Comparison of ENCODE assay signal across 23 cellular contexts in the genomic region with DNA sequence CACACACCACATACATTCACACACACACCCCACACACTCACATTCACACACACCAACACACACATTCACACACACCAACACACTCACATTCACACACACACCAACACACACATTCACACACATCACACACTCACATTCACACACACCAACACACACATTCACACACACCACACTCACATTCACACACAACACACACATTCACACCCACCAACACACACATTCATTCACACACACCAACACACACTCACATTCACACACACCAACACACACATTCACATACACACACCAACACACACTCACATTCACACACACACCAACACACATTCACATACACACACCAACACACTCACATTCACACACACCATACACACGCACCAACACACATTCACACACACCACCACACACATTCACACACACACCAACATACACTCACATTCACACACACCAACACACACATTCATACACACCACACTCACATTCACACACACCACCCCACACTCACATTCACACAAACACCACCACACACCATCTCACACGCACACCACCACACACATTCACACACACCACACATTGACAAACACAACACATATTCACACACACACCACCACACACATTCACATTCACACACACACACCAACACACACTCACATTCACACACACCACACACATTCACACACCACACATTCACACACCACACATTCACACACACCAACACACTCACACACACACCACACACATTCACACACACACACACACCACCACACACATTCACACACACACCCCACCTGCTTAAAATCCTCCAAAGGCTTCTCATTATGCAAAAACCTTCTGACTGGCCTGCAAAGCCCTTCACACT. TPM values are rescaled to one million over a fixed set of nuclear protein-coding genes. Genes with fewer than 3 reads are reported as not detected.
A peak's percentile ranks its signal among the peaks of the same experiment; 100 is the strongest.
DNase-seq lines count a peak whose midpoint lies in the region; ATAC-seq, FAIRE-seq and TF ChIP-seq lines count a peak whose summit lies in the region.
"Had no signal": no experiment of that assay in that cellular context is flagged by ENCODE, and none has a peak within 500 bp of the region (broad histone marks: within the 10 kb centered on the region; RNA-seq: fewer than 3 reads in every experiment).

No MANE protein-coding gene starts in this region.

- TF ChIP-seq POLR2A in H54 (IDR thresholded peaks at IDR 0.05; ENCODE audit: low read depth, low read length) (no peak), K562 (conservative IDR thresholded peaks at IDR 0.05) (no peak)

- H3K36me3 ChIP-seq in K562 (ENCODE audit: control insufficient read depth, insufficient read depth, low read length) (no peaks in the 10 kb centered on the region), trophoblast cell (ENCODE audit: control insufficient read depth in 1 of 2, insufficient read depth in 2 of 2, low read length in 2 of 2) (no peaks in the 10 kb centered on the region)
- H3K36me3 ChIP-seq: BE2C had no signal

- no peak for ATAC-seq in K562
- no peak for ATAC-seq in GM18858 (IDR thresholded peaks at IDR 0.05; ENCODE audit: unreplicated experiment)
- no peak for ATAC-seq in GM21381 (IDR thresholded peaks at IDR 0.05; ENCODE audit: unreplicated experiment)

- no peak overlapping the region for H4K8ac ChIP-seq in trophoblast cell (ENCODE audit: low read depth, low read length)

- POLR2A ChIA-PET in K562 (lab: Yijun Ruan, JAX) = no interaction called here

- WGBS in K562 (ENCODE audit: insufficient coverage, low coverage, missing lambda C conversion rate) = 0% methylated on average over 2 of the region's 2 CpGs
- 100% methylated on average over 2 of the region's 2 CpGs for WGBS in trophoblast cell (ENCODE audit: extremely low coverage, insufficient coverage, insufficient read length)

- no peaks in the 10 kb centered on the region for H3K9me1 ChIP-seq in K562 (ENCODE audit: control insufficient read depth, insufficient read depth, low read length)

- intact Hi-C loops in K562 (cut with micrococcal nuclease) = no loop called here

- H3K4ac ChIP-seq in trophoblast cell (ENCODE audit: low read depth, low read length) = no peak overlapping the region

- H4K91ac ChIP-seq in trophoblast cell (ENCODE audit: low read depth, low read length) = no peak overlapping the region

- no peak for TF ChIP-seq RAD21 in K562 (CRISPR knock-in tag; conservative IDR thresholded peaks at IDR 0.05 in 1 of 2, IDR thresholded peaks at IDR 0.05 in 1 of 2)

- H2AFZ ChIP-seq in K562 (ENCODE audit: low read depth, low read length) = no peak overlapping the region
- no peak overlapping the region for H2AFZ ChIP-seq in trophoblast cell (ENCODE audit: insufficient read depth, low read length, poor library complexity)

- H2BK5ac ChIP-seq in trophoblast cell (ENCODE audit: low read depth, low read length, poor library complexity) = no peak overlapping the region

- H3K4me1 ChIP-seq in K562 (replicated peaks in 1 of 2; ENCODE audit: control insufficient read depth in 2 of 2, insufficient read depth in 2 of 2, low read length in 2 of 2) = no peaks in the 10 kb centered on the region
- peaks cover 7 to 14% of the 10 kb centered on the region in 2 experiments for H3K4me1 ChIP-seq in trophoblast cell (ENCODE audit: control insufficient read depth in 1 of 2, insufficient read depth in 2 of 2, low read length in 2 of 2)
- H3K4me1 ChIP-seq: BE2C, Caco-2 had no signal

- no peak overlapping the region for H3K18ac ChIP-seq in trophoblast cell (ENCODE audit: low read length)

- no peak overlapping the region for H3K4me3 ChIP-seq in K562
- H3K4me3 ChIP-seq in trophoblast cell (ENCODE audit: low read depth, low read length) = peak overlapping the region; percentile 62

- H3K23ac ChIP-seq in trophoblast cell (ENCODE audit: low read length) = peak overlapping the region; percentile 11

- DNase-seq in H54 (ENCODE audit: insufficient read length, low spot score) (no peak), HTR-8/SVneo (ENCODE audit: insufficient read length, low spot score) (no peak), K562 (ENCODE audit: extremely low read depth in 1 of 4, low spot score in 3 of 4) (no peak), trophoblast cell (no peak), CD1c-positive myeloid dendritic cell (ENCODE audit: extremely low spot score) (no peak)
- no peak for DNase-seq in stimulated activated CD4-positive, alpha-beta T cell treated with anti-CD3 and anti-CD28 coated beads, Interleukin-12 subunit alpha, Interleukin-12 subunit beta, amount 100 ng/mL, for 4 hours
- DNase-seq: ACHN; BE2C; C1 segment of cervical spinal cord; Caco-2; CD4-positive, alpha-beta T cell; GOT3; HCEC 1CT; HFFc6 had no signal

- in situ Hi-C loops in K562 (cut with MboI) = no loop called here

- no peak for TF ChIP-seq CTCF in K562 (IDR thresholded peaks at IDR 0.05 in 2 of 3, conservative IDR thresholded peaks at IDR 0.05 in 1 of 3; ENCODE audit: insufficient read depth in 2 of 3, low read depth in 1 of 3, low read length in 3 of 3)

- H2BK12ac ChIP-seq in trophoblast cell (ENCODE audit: low read length) = no peak overlapping the region

- FAIRE-seq in H54 (lab: Jason Lieb, UNC) (peak; percentile 50), HTR-8/SVneo (lab: Jason Lieb, UNC) (peak; percentile 96), K562 (lab: Jason Lieb, UNC) (peak; percentile 72)
- FAIRE-seq: A204.1, D721Med, G401.6 had no signal

- H3K9ac ChIP-seq in K562 (ENCODE audit: insufficient read depth in 1 of 2, low read depth in 2 of 2, low read length in 2 of 2) = no peak overlapping the region
- no peak overlapping the region for H3K9ac ChIP-seq in trophoblast cell (ENCODE audit: low read length)
- H3K9ac ChIP-seq: KMS-11 had no signal

- H3K4me2 ChIP-seq in K562 (ENCODE audit: insufficient read depth, low read length) (no peak overlapping the region), trophoblast cell (ENCODE audit: low read length) (no peak overlapping the region)
- H3K4me2 ChIP-seq: KMS-11 had no signal

- CTCF ChIA-PET in K562 (lab: Yijun Ruan, JAX; ENCODE audit: low intra/inter-chr PET ratio) = no interaction called here

- peaks cover 6% of the 10 kb centered on the region for H3K79me1 ChIP-seq in trophoblast cell (ENCODE audit: low read length)

- H3K27me3 ChIP-seq in K562 (ENCODE audit: control insufficient read depth in 2 of 2, insufficient read depth in 2 of 2, low read length in 2 of 2) = peaks cover 7 to 18% of the 10 kb centered on the region in 2 experiments; a peak in 4 of 5 replicates
- no peaks in the 10 kb centered on the region for H3K27me3 ChIP-seq in trophoblast cell (ENCODE audit: insufficient read depth, low read length)
- H3K27me3 ChIP-seq: BE2C had no signal

- no TSS peak for BruUV-seq in K562 (replicated peaks; lab: Mats Ljungman, UMichigan)

- H3K9me3 ChIP-seq in K562 (replicated peaks; ENCODE audit: control insufficient read depth, insufficient read depth, low read depth, low read length) (peaks cover under 1% of the 10 kb centered on the region; the same call in 1 of the 2 replicates), trophoblast cell (ENCODE audit: insufficient read depth, low read depth, low read length) (peaks cover 7% of the 10 kb centered on the region)
- H3K9me3 ChIP-seq: BE2C, Caco-2 had no signal

- H4K12ac ChIP-seq in trophoblast cell (ENCODE audit: low read depth, low read length) = no peak overlapping the region

- H4K20me1 ChIP-seq in K562 (replicated peaks; ENCODE audit: control insufficient read depth, insufficient read depth, low read length) = no peaks in the 10 kb centered on the region

- H2AK5ac ChIP-seq in trophoblast cell (ENCODE audit: low read length) = no peak overlapping the region

- H3K27ac ChIP-seq in K562 (ENCODE audit: extremely low read depth, low read depth, low read length) (no peak overlapping the region), trophoblast cell (ENCODE audit: low read depth, low read length) (no peak overlapping the region)
- H3K27ac ChIP-seq: HL-60, KMS-11 had no signal

- H2BK120ac ChIP-seq in trophoblast cell (ENCODE audit: insufficient read depth, low read length, poor library complexity) = no peak overlapping the region

- no peak for TF ChIP-seq EP300 in K562 (IDR thresholded peaks at IDR 0.05; ENCODE audit: low read length)

- H3K79me2 ChIP-seq in K562 (ENCODE audit: control insufficient read depth, insufficient read depth, low read length) (no peaks in the 10 kb centered on the region), trophoblast cell (ENCODE audit: control insufficient read depth, insufficient read depth, low read length, poor library complexity) (no peaks in the 10 kb centered on the region)

- no peak overlapping the region for H3K14ac ChIP-seq in trophoblast cell (ENCODE audit: low read length)

RNA-seq across cellular contexts. Expression of a gene that starts 9.0 kb away (rescaled TPM):
- total RNA-seq in K562 (2011; cell fraction: chromatin; rRNA removed; ENCODE audit: low replicate concordance) = not detected in 2 replicates
- not detected in 2 replicates for total RNA-seq in K562 (2011; cell fraction: nucleolus; rRNA removed)
- total RNA-seq in K562 (2011; cell fraction: nucleoplasm; rRNA removed) = not detected in 2 replicates
- total RNA-seq in K562 (2014; rRNA removed) = not detected in 2 replicates
- total RNA-seq in K562 (2014; rRNA removed; fragmentation: Illumina TruSeq; extraction: Trizol) = not detected in 2 replicates
- total RNA-seq in K562 (2015; rRNA removed; fragmentation: Illumina TruSeq; extraction: Trizol) = not detected in 2 replicates
- not detected in 2 replicates for total RNA-seq in K562 (2021)
- polyA plus RNA-seq in K562 (2011; rRNA removed) = not detected in 2 replicates
- not detected in 2 replicates for polyA plus RNA-seq in K562 (2011; cell fraction: cytosol; rRNA removed)
- not detected in 2 replicates for polyA plus RNA-seq in K562 (2011; cell fraction: nucleus; rRNA removed)
- not detected in 2 replicates for polyA plus RNA-seq in K562 (2012)
- not detected in 2 replicates for polyA plus RNA-seq in K562 (2014; fragmentation: Illumina TruSeq; extraction: Trizol)
- not detected for polyA plus RNA-seq in K562 (2014; fragmentation: Nextera tagmentation; extraction: Ambion mirVana)
- not detected in 2 replicates for polyA plus RNA-seq in K562 (2014; rRNA removed)
- polyA minus RNA-seq in K562 (2011; rRNA and poly(A)+ RNA removed) = not detected in 2 replicates
- polyA minus RNA-seq in K562 (2011; cell fraction: cytosol; rRNA and poly(A)+ RNA removed) = not detected in 2 replicates
- not detected in 2 replicates for polyA minus RNA-seq in K562 (2011; cell fraction: nucleus; rRNA and poly(A)+ RNA removed)
- not detected in 2 replicates for polyA plus RNA-seq in trophoblast cell (2013)
- total RNA-seq: Caco-2; CD4-positive, alpha-beta T cell; HFFc6; HT1080; LHCN-M2 had no signal

RNA-seq across cellular contexts. Expression of a gene that starts 32.4 kb away (rescaled TPM):
- 133 and 253 TPM in 2 replicates for total RNA-seq in K562 (2011; cell fraction: chromatin; rRNA removed; ENCODE audit: low replicate concordance)
- total RNA-seq in K562 (2011; cell fraction: nucleolus; rRNA removed) = 236 and 238 TPM in 2 replicates
- 199 TPM in 2 replicates for total RNA-seq in K562 (2011; cell fraction: nucleoplasm; rRNA removed)
- total RNA-seq in K562 (2014; rRNA removed) (233 TPM in 2 replicates), K562 (2014; rRNA removed; fragmentation: Illumina TruSeq; extraction: Trizol) (126 and 155 TPM in 2 replicates), K562 (2015; rRNA removed; fragmentation: Illumina TruSeq; extraction: Trizol) (178 and 183 TPM in 2 replicates), K562 (2021) (169 and 186 TPM in 2 replicates)
- polyA plus RNA-seq in K562 (2011; rRNA removed) (189 and 198 TPM in 2 replicates), K562 (2014; fragmentation: Illumina TruSeq; extraction: Trizol) (265 and 322 TPM in 2 replicates), K562 (2014; fragmentation: Nextera tagmentation; extraction: Ambion mirVana) (100 to 1,000 TPM; 392 to 441 TPM), K562 (2014; rRNA removed) (381 and 422 TPM in 2 replicates)
- polyA plus RNA-seq in K562 (2011; cell fraction: cytosol; rRNA removed) = 214 and 232 TPM in 2 replicates
- polyA plus RNA-seq in K562 (2011; cell fraction: nucleus; rRNA removed) = 383 and 452 TPM in 2 replicates
- 231 and 267 TPM in 2 replicates for polyA plus RNA-seq in K562 (2012)
- polyA minus RNA-seq in K562 (2011; rRNA and poly(A)+ RNA removed) = 86.7 and 96.7 TPM in 2 replicates
- polyA minus RNA-seq in K562 (2011; cell fraction: cytosol; rRNA and poly(A)+ RNA removed) = 67.2 and 68.9 TPM in 2 replicates
- 53.6 and 82.6 TPM in 2 replicates for polyA minus RNA-seq in K562 (2011; cell fraction: nucleus; rRNA and poly(A)+ RNA removed)
- polyA plus RNA-seq in trophoblast cell (2013) = 130 and 132 TPM in 2 replicates

RNA-seq across cellular contexts. Expression of a gene that starts 47.6 kb away (rescaled TPM):
- not detected in 2 replicates for total RNA-seq in K562 (2011; cell fraction: chromatin; rRNA removed; ENCODE audit: low replicate concordance)
- not detected in 2 replicates for total RNA-seq in K562 (2011; cell fraction: nucleolus; rRNA removed)
- total RNA-seq in K562 (2011; cell fraction: nucleoplasm; rRNA removed) = not detected in 2 replicates
- total RNA-seq in K562 (2014; rRNA removed) (not detected in 2 replicates), K562 (2014; rRNA removed; fragmentation: Illumina TruSeq; extraction: Trizol) (not detected in 2 replicates), K562 (2015; rRNA removed; fragmentation: Illumina TruSeq; extraction: Trizol) (not detected in 2 replicates), K562 (2021) (not detected in 2 replicates)
- polyA plus RNA-seq in K562 (2011; rRNA removed) (not detected in 2 replicates), K562 (2014; fragmentation: Illumina TruSeq; extraction: Trizol) (not detected in 2 replicates), K562 (2014; fragmentation: Nextera tagmentation; extraction: Ambion mirVana) (not detected), K562 (2014; rRNA removed) (not detected in 2 replicates)
- not detected in 2 replicates for polyA plus RNA-seq in K562 (2011; cell fraction: cytosol; rRNA removed)
- polyA plus RNA-seq in K562 (2011; cell fraction: nucleus; rRNA removed) = not detected in 2 replicates
- not detected in 2 replicates for polyA plus RNA-seq in K562 (2012)
- not detected in 2 replicates for polyA minus RNA-seq in K562 (2011; rRNA and poly(A)+ RNA removed)
- not detected in 2 replicates for polyA minus RNA-seq in K562 (2011; cell fraction: cytosol; rRNA and poly(A)+ RNA removed)
- not detected in 2 replicates for polyA minus RNA-seq in K562 (2011; cell fraction: nucleus; rRNA and poly(A)+ RNA removed)
- not detected in 2 replicates for polyA plus RNA-seq in trophoblast cell (2013)
- total RNA-seq: Caco-2; CD4-positive, alpha-beta T cell; HFFc6; HT1080; LHCN-M2 had no signal

RNA-seq across cellular contexts. Expression of a gene that starts 53.9 kb away (rescaled TPM):
- 0.39 and 0.83 TPM in 2 replicates for total RNA-seq in K562 (2011; cell fraction: chromatin; rRNA removed; ENCODE audit: low replicate concordance)
- total RNA-seq in K562 (2011; cell fraction: nucleolus; rRNA removed) = 0.33 and 1.1 TPM in 2 replicates
- total RNA-seq in K562 (2011; cell fraction: nucleoplasm; rRNA removed) = 0.99 and 1.8 TPM in 2 replicates
- total RNA-seq in K562 (2014; rRNA removed) = 0.27 and 0.78 TPM in 2 replicates
- total RNA-seq in K562 (2014; rRNA removed; fragmentation: Illumina TruSeq; extraction: Trizol) = 0.87 and 1.1 TPM in 2 replicates
- 0.29 and 0.75 TPM in 2 replicates for total RNA-seq in K562 (2015; rRNA removed; fragmentation: Illumina TruSeq; extraction: Trizol)
- 0.81 and 1.5 TPM in 2 replicates for total RNA-seq in K562 (2021)
- 0.20 and 0.31 TPM in 2 replicates for polyA plus RNA-seq in K562 (2011; rRNA removed)
- polyA plus RNA-seq in K562 (2011; cell fraction: cytosol; rRNA removed) = 0.09 and 0.16 TPM in 2 replicates
- 0.48 and 0.53 TPM in 2 replicates for polyA plus RNA-seq in K562 (2011; cell fraction: nucleus; rRNA removed)
- 0.91 and 1.2 TPM in 2 replicates for polyA plus RNA-seq in K562 (2012)
- polyA plus RNA-seq in K562 (2014; fragmentation: Illumina TruSeq; extraction: Trizol) = 1.2 and 1.8 TPM in 2 replicates
- polyA plus RNA-seq in K562 (2014; fragmentation: Nextera tagmentation; extraction: Ambion mirVana) = 1 to 10 TPM in 1 of 2 experiments, under 1 TPM in 1; 0.79 to 1.1 TPM
- polyA plus RNA-seq in K562 (2014; rRNA removed) = 0.44 and 2.0 TPM in 2 replicates
- polyA minus RNA-seq in K562 (2011; rRNA and poly(A)+ RNA removed) = 0.11 and 0.15 TPM in 2 replicates
- not detected in 2 replicates for polyA minus RNA-seq in K562 (2011; cell fraction: cytosol; rRNA and poly(A)+ RNA removed)
- 0.13 and 0.56 TPM in 2 replicates for polyA minus RNA-seq in K562 (2011; cell fraction: nucleus; rRNA and poly(A)+ RNA removed)
- polyA plus RNA-seq in trophoblast cell (2013) = 1.1 and 1.4 TPM in 2 replicates
- total RNA-seq: HT1080, LHCN-M2 had no signal

RNA-seq across cellular contexts. Expression of a gene that starts 57.3 kb away (rescaled TPM):
- total RNA-seq in K562 (2011; cell fraction: chromatin; rRNA removed; ENCODE audit: low replicate concordance) = 125 and 133 TPM in 2 replicates
- total RNA-seq in K562 (2011; cell fraction: nucleolus; rRNA removed) = 50.5 and 53.8 TPM in 2 replicates
- 91.9 and 132 TPM in 2 replicates for total RNA-seq in K562 (2011; cell fraction: nucleoplasm; rRNA removed)
- total RNA-seq in K562 (2014; rRNA removed) (21.7 and 29.5 TPM in 2 replicates), K562 (2014; rRNA removed; fragmentation: Illumina TruSeq; extraction: Trizol) (22.7 and 23.0 TPM in 2 replicates), K562 (2015; rRNA removed; fragmentation: Illumina TruSeq; extraction: Trizol) (24.1 and 25.8 TPM in 2 replicates), K562 (2021) (64.8 and 64.9 TPM in 2 replicates)
- polyA plus RNA-seq in K562 (2011; rRNA removed) (29.9 and 43.5 TPM in 2 replicates), K562 (2014; fragmentation: Illumina TruSeq; extraction: Trizol) (36.7 and 44.5 TPM in 2 replicates), K562 (2014; fragmentation: Nextera tagmentation; extraction: Ambion mirVana) (10 to 100 TPM; 20.6 to 22.3 TPM), K562 (2014; rRNA removed) (18.8 and 22.2 TPM in 2 replicates)
- 26.0 and 41.6 TPM in 2 replicates for polyA plus RNA-seq in K562 (2011; cell fraction: cytosol; rRNA removed)
- polyA plus RNA-seq in K562 (2011; cell fraction: nucleus; rRNA removed) = 72.1 and 80.4 TPM in 2 replicates
- polyA plus RNA-seq in K562 (2012) = 20.6 and 22.6 TPM in 2 replicates
- 99.3 and 105 TPM in 2 replicates for polyA minus RNA-seq in K562 (2011; rRNA and poly(A)+ RNA removed)
- polyA minus RNA-seq in K562 (2011; cell fraction: cytosol; rRNA and poly(A)+ RNA removed) = 63.1 and 80.5 TPM in 2 replicates
- polyA minus RNA-seq in K562 (2011; cell fraction: nucleus; rRNA and poly(A)+ RNA removed) = 38.5 and 59.5 TPM in 2 replicates
- polyA plus RNA-seq in trophoblast cell (2013) = 23.1 and 23.8 TPM in 2 replicates
